In the genomic region with DNA sequence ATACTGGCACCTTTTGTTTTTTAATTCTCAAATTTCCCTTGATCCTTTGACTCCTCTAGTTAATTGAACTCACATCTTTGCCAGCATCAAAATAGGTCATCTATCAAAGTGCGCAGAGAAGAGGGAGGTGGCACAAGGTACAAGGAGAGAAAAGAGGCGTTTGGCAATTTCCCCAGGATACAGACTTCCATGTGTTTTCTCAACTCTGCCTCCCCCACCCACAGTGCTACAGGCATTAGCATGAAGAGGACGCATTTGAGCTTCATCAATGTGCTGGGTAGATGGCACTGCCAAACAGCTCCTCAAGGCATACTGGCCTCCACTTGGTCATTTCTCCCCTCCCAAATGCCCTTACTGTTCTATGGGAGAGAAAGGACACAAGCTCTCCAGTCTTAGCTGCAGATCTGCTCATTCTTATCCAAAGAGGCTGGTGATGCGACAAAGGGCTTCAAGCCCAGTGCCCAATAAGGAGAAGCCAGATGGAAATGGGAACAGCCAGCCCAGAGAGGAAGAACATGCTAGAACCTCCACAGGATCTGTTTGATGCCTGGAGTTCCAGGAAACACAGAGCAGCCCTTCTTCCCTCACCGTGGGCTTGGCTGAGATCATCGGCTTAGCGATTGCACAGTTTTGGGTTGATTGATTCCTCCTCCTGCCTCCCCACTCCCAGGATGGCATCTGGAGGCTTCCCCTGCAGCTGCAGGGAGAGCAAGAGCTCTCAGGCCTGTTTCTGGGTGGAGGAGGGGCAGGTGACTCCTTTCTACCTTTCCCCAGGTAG, we compare ENCODE assay signal across 26 cellular contexts.
DNase-seq lines count a peak whose midpoint lies in the region; FAIRE-seq and TF ChIP-seq lines count a peak whose summit lies in the region.
"Had no signal": no experiment of that assay in that cellular context is flagged by ENCODE, and none has a peak within 500 bp of the region (broad histone marks: within the 10 kb centered on the region; RNA-seq: fewer than 3 reads in every experiment).

No MANE protein-coding gene starts in this region.

- no peak overlapping the region for H3K4me3 ChIP-seq in keratinocyte (ENCODE audit: control insufficient read depth in 2 of 3, extremely low read depth in 1 of 3, insufficient read depth in 2 of 3, low read depth in 1 of 3, low read length in 3 of 3)
- H3K4me3 ChIP-seq in suprapubic skin: peak overlapping the region; percentile 6
- H3K4me3 ChIP-seq in MM.1S (ENCODE audit: low read length): no peak overlapping the region
- H3K4me3 ChIP-seq: ovary, right lobe of liver, SJCRH30 had no signal

- H3K9ac ChIP-seq in keratinocyte (ENCODE audit: control insufficient read depth, extremely low read depth, insufficient read depth, low read length) (no peak overlapping the region), MM.1S (ENCODE audit: low read length) (no peak overlapping the region)
- H3K9ac ChIP-seq: KMS-11 had no signal

- no peaks in the 10 kb centered on the region for H3K9me2 ChIP-seq in MM.1S (replicated peaks; ENCODE audit: insufficient read depth, low read length)

- no peak for TF ChIP-seq POLR2A in suprapubic skin (IDR thresholded peaks at IDR 0.05)

- H3K9me3 ChIP-seq in keratinocyte (ENCODE audit: control insufficient read depth, low read depth, low read length) (no peaks in the 10 kb centered on the region), suprapubic skin (no peaks in the 10 kb centered on the region), MM.1S (replicated peaks; ENCODE audit: insufficient read depth, low read length) (no peaks in the 10 kb centered on the region)
- H3K9me3 ChIP-seq: ovary, right lobe of liver, SJCRH30 had no signal

- H3K27ac ChIP-seq in caudate nucleus (ENCODE audit: low read depth, low read length) (peak overlapping the region; percentile 74), keratinocyte (ENCODE audit: control insufficient read depth, insufficient read depth, low read length) (no peak overlapping the region), suprapubic skin (peak overlapping the region; percentile 90), MM.1S (ENCODE audit: low read length) (no peak overlapping the region)
- H3K27ac ChIP-seq: HL-60, KMS-11, ovary, right lobe of liver, SJCRH30 had no signal

- TF ChIP-seq EP300 in suprapubic skin (IDR thresholded peaks at IDR 0.05): no peak

- peaks cover 24% of the 10 kb centered on the region for H3K4me1 ChIP-seq in keratinocyte (ENCODE audit: control insufficient read depth, extremely low read depth, insufficient read depth, low read length)
- H3K4me1 ChIP-seq in suprapubic skin: peaks cover 68% of the 10 kb centered on the region
- H3K4me1 ChIP-seq in MM.1S (ENCODE audit: low read length): no peaks in the 10 kb centered on the region
- H3K4me1 ChIP-seq: right lobe of liver, SJCRH30 had no signal

- H3F3A ChIP-seq in MM.1S (ENCODE audit: insufficient read depth, low read length): no peaks in the 10 kb centered on the region

- FAIRE-seq in keratinocyte (lab: Jason Lieb, UNC): peak; percentile 51
- FAIRE-seq: D721Med, islet of Langerhans had no signal

- H3K4me2 ChIP-seq in keratinocyte (ENCODE audit: control insufficient read depth, extremely low read depth, insufficient read depth, low read depth, low read length) (no peak overlapping the region), MM.1S (ENCODE audit: low read depth, low read length) (no peak overlapping the region)
- H3K4me2 ChIP-seq: KMS-11 had no signal

- TF ChIP-seq CTCF in keratinocyte (optimal IDR thresholded peaks at IDR 0.05 in 1 of 3, IDR thresholded peaks at IDR 0.05 in 1 of 3, conservative IDR thresholded peaks at IDR 0.05 in 1 of 3; ENCODE audit: extremely low read depth in 1 of 3, insufficient read depth in 2 of 3, low read length in 3 of 3) (no peak), suprapubic skin (IDR thresholded peaks at IDR 0.05) (no peak), MM.1S (IDR thresholded peaks at IDR 0.05; ENCODE audit: low read length) (no peak)

- H4K20me1 ChIP-seq in keratinocyte (ENCODE audit: control insufficient read depth, extremely low read depth, insufficient read depth, low read length): no peaks in the 10 kb centered on the region
- no peaks in the 10 kb centered on the region for H4K20me1 ChIP-seq in MM.1S (ENCODE audit: insufficient read depth, low read length)

- H2AFZ ChIP-seq in keratinocyte (ENCODE audit: control insufficient read depth, low read length) (peak overlapping the region; percentile 17), MM.1S (ENCODE audit: low read length) (no peak overlapping the region)

- no peaks in the 10 kb centered on the region for H3K9me1 ChIP-seq in keratinocyte (ENCODE audit: control insufficient read depth, extremely low read depth, insufficient read depth, low read length)

- H3K36me3 ChIP-seq in keratinocyte (ENCODE audit: control insufficient read depth in 2 of 2, extremely low read depth in 1 of 2, insufficient read depth in 2 of 2, low read length in 2 of 2) (no peaks in the 10 kb centered on the region), suprapubic skin (no peaks in the 10 kb centered on the region), MM.1S (replicated peaks; ENCODE audit: insufficient read depth, low read length) (no peaks in the 10 kb centered on the region)
- H3K36me3 ChIP-seq: ovary, right lobe of liver, SJCRH30 had no signal

- dilution Hi-C loops in keratinocyte (cut with MboI; ENCODE audit: extremely low pct_ligation_motif_present, low sequenced_read_pairs): no loop called here

- DNase-seq in NCI-H2171 treated with DMSO at 0.1 percent for 48 hours (lab: John Stamatoyannopoulos, UW) (peak; percentile 4), NCI-H2171 (lab: John Stamatoyannopoulos, UW) (no peak), caudate nucleus (lab: John Stamatoyannopoulos, UW) (peak in 39 of 61 donors; percentile 8 to 79 (median 41)), keratinocyte (ENCODE audit: low read depth, low spot score) (no peak), suprapubic skin (ENCODE audit: low spot score in 2 of 2) (no peak), GM19238 (ENCODE audit: insufficient read length, low spot score) (no peak), kidney glomerular epithelial cell (lab: John Stamatoyannopoulos, UW) (no peak), MM.1S (no peak)
- DNase-seq: activated CD4-positive, alpha-beta T cell treated with anti-CD3 and anti-CD28 coated beads, Interleukin-2, amount 50 U/mL, for 48 hours; activated CD4-positive, CD25-positive, alpha-beta regulatory T cell; activated CD8-positive, alpha-beta memory T cell treated with anti-CD3 and anti-CD28 coated beads, Interleukin-2, amount 50 U/mL, for 48 hours; activated naive CD4-positive, alpha-beta T cell treated with anti-CD3 and anti-CD28 coated beads, Interleukin-2, amount 50 U/mL, for 16 hours; CD4-positive, alpha-beta T cell; left ventricle myocardium superior; naive thymus-derived CD8-positive, alpha-beta T cell; NCI-H1436; NCI-H526; right lobe of liver; SJCRH30; stimulated activated CD4-positive, alpha-beta T cell treated with anti-CD3 and anti-CD28 coated beads, Interleukin-4, amount 100 ng/mL, for 4 hours; T-helper 1 cell had no signal

- H3K79me2 ChIP-seq in keratinocyte (ENCODE audit: control insufficient read depth, insufficient read depth, low read length): no peaks in the 10 kb centered on the region
- H3K79me2 ChIP-seq in MM.1S (ENCODE audit: low read length): no peaks in the 10 kb centered on the region

- WGBS in suprapubic skin: 52% methylated on average over 7 of the region's 7 CpGs

- H3K27me3 ChIP-seq in keratinocyte (ENCODE audit: control insufficient read depth, extremely low read depth, insufficient read depth, low read length): no peaks in the 10 kb centered on the region
- no peaks in the 10 kb centered on the region for H3K27me3 ChIP-seq in suprapubic skin
- no peaks in the 10 kb centered on the region for H3K27me3 ChIP-seq in MM.1S (replicated peaks; ENCODE audit: insufficient read depth, low read length)
- H3K27me3 ChIP-seq: ovary, right lobe of liver, SJCRH30 had no signal

Comparison
In these comparisons a context has a peak if more than half of its experiments do, and no peak if none do; other contexts are left out.
1. DNase-seq: peak in NCI-H2171 treated with DMSO at 0.1 percent for 48 hours (single experiment) and caudate nucleus (39 of 61); none in NCI-H2171 (single experiment), keratinocyte (single experiment), suprapubic skin (0 of 2), GM19238 (single experiment), kidney glomerular epithelial cell (single experiment) and MM.1S (single experiment).
2. H3K27ac ChIP-seq: peak in caudate nucleus (single experiment) and suprapubic skin (single experiment); none in keratinocyte (single experiment) and MM.1S (single experiment).